1 cellular context compared by ENCODE assay signal in the genomic region with DNA sequence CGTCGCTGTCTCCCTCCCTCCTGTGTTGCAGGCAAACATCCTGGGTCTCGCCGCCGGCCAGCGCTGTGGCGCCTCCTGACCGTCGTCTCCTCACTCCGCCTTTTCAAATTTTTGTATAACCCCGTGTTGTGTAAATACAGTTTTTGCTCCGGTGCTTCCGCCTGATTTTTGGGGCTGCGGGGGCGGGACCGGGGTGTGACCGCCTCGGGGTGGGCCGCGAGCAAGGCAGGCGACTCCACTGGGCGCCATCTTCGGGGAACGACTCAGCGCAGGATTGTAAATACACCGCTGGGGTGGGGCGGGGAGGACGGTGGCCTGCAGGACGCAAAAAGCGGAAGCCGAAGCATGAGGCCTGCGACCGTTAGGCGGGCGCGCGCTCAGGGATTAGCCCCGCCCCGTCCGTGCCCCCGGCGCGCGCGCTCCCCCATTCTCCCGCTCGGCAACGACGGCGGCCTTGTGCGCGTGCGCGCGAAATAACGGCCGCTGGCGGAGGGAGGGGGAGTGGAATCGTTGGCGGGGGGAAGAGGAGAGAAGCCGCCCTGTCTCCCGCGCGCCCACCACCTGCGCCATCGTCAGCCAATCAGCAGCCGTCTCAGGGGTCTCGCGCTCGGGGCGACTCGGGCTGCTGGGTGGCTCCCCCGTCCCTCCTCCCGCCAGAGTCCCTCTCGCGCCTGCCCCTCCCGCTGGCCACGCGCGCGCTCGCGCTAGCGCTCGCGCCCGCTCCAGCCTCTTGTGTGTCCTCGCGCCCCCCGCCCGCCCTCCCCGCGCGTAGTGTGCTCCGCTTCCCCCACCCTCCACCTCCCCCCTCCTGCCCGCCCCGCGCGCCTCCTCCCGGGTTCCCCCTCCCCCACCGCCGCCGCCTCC.
TF ChIP-seq lines count a peak whose summit lies in the region.

No MANE protein-coding gene starts in this region.

TF ChIP-seq in H1, 55 proteins besides CTCF, POLR2A, EP300 and RAD21 (continues in another document):
- TF ChIP-seq GABPA (IDR thresholded peaks at IDR 0.05; ENCODE audit: borderline replicate concordance, insufficient read depth, low read length) (no peak), TAF1 (IDR thresholded peaks at IDR 0.05; ENCODE audit: low read depth, low read length) (peak; percentile 90), SP1 (IDR thresholded peaks at IDR 0.05; ENCODE audit: low read depth, low read length) (peak; percentile 55; the same call in 1 of the 2 replicates), PHF8 (conservative IDR thresholded peaks at IDR 0.05; ENCODE audit: low read depth, low read length) (peak; percentile 75), RXRA (IDR thresholded peaks at IDR 0.05; ENCODE audit: insufficient read depth, low read depth, low read length) (no peak), RBBP5 (IDR thresholded peaks at IDR 0.05; ENCODE audit: borderline replicate concordance, low read depth, low read length) (no peak), USF2 (IDR thresholded peaks at IDR 0.05; ENCODE audit: low read length) (peak; percentile 61; the same call in 1 of the 2 replicates), TEAD4 (IDR thresholded peaks at IDR 0.05; ENCODE audit: low read depth, low read length) (peak; percentile 52; the same call in 1 of the 2 replicates), TCF12 (IDR thresholded peaks at IDR 0.05; ENCODE audit: low read depth, low read length) (peak; percentile 74; the same call in 1 of the 2 replicates), ZNF274 (IDR thresholded peaks at IDR 0.05; ENCODE audit: borderline replicate concordance, extremely low read depth, low read length) (no peak), JUN (IDR thresholded peaks at IDR 0.05; ENCODE audit: low read depth, low read length) (no peak), SP2 (IDR thresholded peaks at IDR 0.05; ENCODE audit: low read length) (no peak), RFX5 (IDR thresholded peaks at IDR 0.05; ENCODE audit: borderline replicate concordance, low read depth, low read length) (no peak), CHD2 (IDR thresholded peaks at IDR 0.05; ENCODE audit: low read length) (peak; percentile 43; the same call in 1 of the 2 replicates), BRCA1 (IDR thresholded peaks at IDR 0.05; ENCODE audit: low read depth, low read length) (no peak), MAFK (IDR thresholded peaks at IDR 0.05; ENCODE audit: low read depth, low read length) (no peak), ASH2L (IDR thresholded peaks at IDR 0.05; ENCODE audit: low read length) (no peak), CHD1 (IDR thresholded peaks at IDR 0.05; ENCODE audit: low read depth, low read length) (no peak), BACH1 (IDR thresholded peaks at IDR 0.05; ENCODE audit: low read length) (peak; percentile 33; the same call in 1 of the 2 replicates), CBX5 (IDR thresholded peaks at IDR 0.05; ENCODE audit: low read depth, low read length) (no peak), TAF7 (optimal IDR thresholded peaks at IDR 0.05; ENCODE audit: borderline replicate concordance, low read depth, low read length) (peak; percentile 77), GTF2F1 (IDR thresholded peaks at IDR 0.05; ENCODE audit: borderline replicate concordance, low read depth, low read length) (no peak), FOSL1 (IDR thresholded peaks at IDR 0.05; ENCODE audit: insufficient read depth, low read depth, low read length) (no peak), TBP (IDR thresholded peaks at IDR 0.05; ENCODE audit: low read depth, low read length) (peak; percentile 58; the same call in 1 of the 2 replicates), SAP30 (IDR thresholded peaks at IDR 0.05; ENCODE audit: insufficient read depth, insufficient replicate concordance, low read length) (peak; percentile 48), POU5F1 (IDR thresholded peaks at IDR 0.05; ENCODE audit: low read depth, low read length) (no peak), NANOG (IDR thresholded peaks at IDR 0.05; ENCODE audit: insufficient read depth, low read depth, low read length, poor library complexity, severe bottlenecking) (no peak), BCL11A (IDR thresholded peaks at IDR 0.05; ENCODE audit: low read depth in 2 of 2, low read length in 2 of 2) (no peak), KDM5A (IDR thresholded peaks at IDR 0.05; ENCODE audit: low read length) (peak; percentile 90), POLR2AphosphoS5 (IDR thresholded peaks at IDR 0.05; ENCODE audit: low read depth, low read length) (peak; percentile 91), SRF (IDR thresholded peaks at IDR 0.05; ENCODE audit: low read depth, low read length) (no peak), CBX8 (IDR thresholded peaks at IDR 0.05; ENCODE audit: borderline replicate concordance, low read depth, low read length) (no peak), EZH2 (IDR thresholded peaks at IDR 0.05; ENCODE audit: low read depth, low read length, severe bottlenecking) (no peak), SP4 (IDR thresholded peaks at IDR 0.05; ENCODE audit: low read length) (0 out of 2 replicates have a peak, but pooled peaks have one; percentile 76), HDAC2 (IDR thresholded peaks at IDR 0.05; ENCODE audit: borderline replicate concordance in 1 of 2, low read depth in 2 of 2, low read length in 2 of 2) (peak; percentile 61 to 92; a peak in 1 of 4 replicates), KDM1A (IDR thresholded peaks at IDR 0.05; ENCODE audit: borderline replicate concordance, low read length) (peak; percentile 91), NRF1 (IDR thresholded peaks at IDR 0.05; ENCODE audit: low read depth, low read length) (peak; percentile 40; the same call in 1 of the 2 replicates), EGR1 (IDR thresholded peaks at IDR 0.05; ENCODE audit: borderline replicate concordance, low read depth, low read length) (no peak; the same call in 1 of the 2 replicates), SIN3A (conservative IDR thresholded peaks at IDR 0.05 in 1 of 2, IDR thresholded peaks at IDR 0.05 in 1 of 2; ENCODE audit: low read depth in 1 of 2, low read length in 2 of 2) (peak in 1 of 2 experiments; percentile 87; a peak in 2 of 4 replicates), SIRT6 (IDR thresholded peaks at IDR 0.05; ENCODE audit: low read length) (no peak), SIX5 (IDR thresholded peaks at IDR 0.05; ENCODE audit: low read depth, low read length) (no peak), HDAC6 (IDR thresholded peaks at IDR 0.05; ENCODE audit: low read depth, low read length) (no peak), SUZ12 (IDR thresholded peaks at IDR 0.05; ENCODE audit: low read length) (no peak), RNF2 (IDR thresholded peaks at IDR 0.05; ENCODE audit: borderline replicate concordance, low read depth, low read length, missing control alignments, poor library complexity, severe bottlenecking) (no peak), KDM4A (IDR thresholded peaks at IDR 0.05; ENCODE audit: low read depth, low read length, severe bottlenecking) (no peak), CREB1 (IDR thresholded peaks at IDR 0.05) (peak; percentile 71), CTBP2 (IDR thresholded peaks at IDR 0.05; ENCODE audit: borderline replicate concordance, insufficient read depth, insufficient read length, low read length) (no peak), JUND (IDR thresholded peaks at IDR 0.05; ENCODE audit: low read length) (no peak), CEBPB (IDR thresholded peaks at IDR 0.05; ENCODE audit: low read depth, low read length) (0 out of 2 replicates have a peak, but pooled peaks have one; percentile 13), MAX (IDR thresholded peaks at IDR 0.05) (peak; percentile 96), YY1 (IDR thresholded peaks at IDR 0.05; ENCODE audit: low read depth, low read length) (peak; percentile 95)
- TF ChIP-seq, protein P1, sequence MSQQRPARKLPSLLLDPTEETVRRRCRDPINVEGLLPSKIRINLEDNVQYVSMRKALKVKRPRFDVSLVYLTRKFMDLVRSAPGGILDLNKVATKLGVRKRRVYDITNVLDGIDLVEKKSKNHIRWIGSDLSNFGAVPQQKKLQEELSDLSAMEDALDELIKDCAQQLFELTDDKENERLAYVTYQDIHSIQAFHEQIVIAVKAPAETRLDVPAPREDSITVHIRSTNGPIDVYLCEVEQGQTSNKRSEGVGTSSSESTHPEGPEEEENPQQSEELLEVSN (IDR thresholded peaks at IDR 0.05): peak; percentile 44
- TF ChIP-seq, protein P2, sequence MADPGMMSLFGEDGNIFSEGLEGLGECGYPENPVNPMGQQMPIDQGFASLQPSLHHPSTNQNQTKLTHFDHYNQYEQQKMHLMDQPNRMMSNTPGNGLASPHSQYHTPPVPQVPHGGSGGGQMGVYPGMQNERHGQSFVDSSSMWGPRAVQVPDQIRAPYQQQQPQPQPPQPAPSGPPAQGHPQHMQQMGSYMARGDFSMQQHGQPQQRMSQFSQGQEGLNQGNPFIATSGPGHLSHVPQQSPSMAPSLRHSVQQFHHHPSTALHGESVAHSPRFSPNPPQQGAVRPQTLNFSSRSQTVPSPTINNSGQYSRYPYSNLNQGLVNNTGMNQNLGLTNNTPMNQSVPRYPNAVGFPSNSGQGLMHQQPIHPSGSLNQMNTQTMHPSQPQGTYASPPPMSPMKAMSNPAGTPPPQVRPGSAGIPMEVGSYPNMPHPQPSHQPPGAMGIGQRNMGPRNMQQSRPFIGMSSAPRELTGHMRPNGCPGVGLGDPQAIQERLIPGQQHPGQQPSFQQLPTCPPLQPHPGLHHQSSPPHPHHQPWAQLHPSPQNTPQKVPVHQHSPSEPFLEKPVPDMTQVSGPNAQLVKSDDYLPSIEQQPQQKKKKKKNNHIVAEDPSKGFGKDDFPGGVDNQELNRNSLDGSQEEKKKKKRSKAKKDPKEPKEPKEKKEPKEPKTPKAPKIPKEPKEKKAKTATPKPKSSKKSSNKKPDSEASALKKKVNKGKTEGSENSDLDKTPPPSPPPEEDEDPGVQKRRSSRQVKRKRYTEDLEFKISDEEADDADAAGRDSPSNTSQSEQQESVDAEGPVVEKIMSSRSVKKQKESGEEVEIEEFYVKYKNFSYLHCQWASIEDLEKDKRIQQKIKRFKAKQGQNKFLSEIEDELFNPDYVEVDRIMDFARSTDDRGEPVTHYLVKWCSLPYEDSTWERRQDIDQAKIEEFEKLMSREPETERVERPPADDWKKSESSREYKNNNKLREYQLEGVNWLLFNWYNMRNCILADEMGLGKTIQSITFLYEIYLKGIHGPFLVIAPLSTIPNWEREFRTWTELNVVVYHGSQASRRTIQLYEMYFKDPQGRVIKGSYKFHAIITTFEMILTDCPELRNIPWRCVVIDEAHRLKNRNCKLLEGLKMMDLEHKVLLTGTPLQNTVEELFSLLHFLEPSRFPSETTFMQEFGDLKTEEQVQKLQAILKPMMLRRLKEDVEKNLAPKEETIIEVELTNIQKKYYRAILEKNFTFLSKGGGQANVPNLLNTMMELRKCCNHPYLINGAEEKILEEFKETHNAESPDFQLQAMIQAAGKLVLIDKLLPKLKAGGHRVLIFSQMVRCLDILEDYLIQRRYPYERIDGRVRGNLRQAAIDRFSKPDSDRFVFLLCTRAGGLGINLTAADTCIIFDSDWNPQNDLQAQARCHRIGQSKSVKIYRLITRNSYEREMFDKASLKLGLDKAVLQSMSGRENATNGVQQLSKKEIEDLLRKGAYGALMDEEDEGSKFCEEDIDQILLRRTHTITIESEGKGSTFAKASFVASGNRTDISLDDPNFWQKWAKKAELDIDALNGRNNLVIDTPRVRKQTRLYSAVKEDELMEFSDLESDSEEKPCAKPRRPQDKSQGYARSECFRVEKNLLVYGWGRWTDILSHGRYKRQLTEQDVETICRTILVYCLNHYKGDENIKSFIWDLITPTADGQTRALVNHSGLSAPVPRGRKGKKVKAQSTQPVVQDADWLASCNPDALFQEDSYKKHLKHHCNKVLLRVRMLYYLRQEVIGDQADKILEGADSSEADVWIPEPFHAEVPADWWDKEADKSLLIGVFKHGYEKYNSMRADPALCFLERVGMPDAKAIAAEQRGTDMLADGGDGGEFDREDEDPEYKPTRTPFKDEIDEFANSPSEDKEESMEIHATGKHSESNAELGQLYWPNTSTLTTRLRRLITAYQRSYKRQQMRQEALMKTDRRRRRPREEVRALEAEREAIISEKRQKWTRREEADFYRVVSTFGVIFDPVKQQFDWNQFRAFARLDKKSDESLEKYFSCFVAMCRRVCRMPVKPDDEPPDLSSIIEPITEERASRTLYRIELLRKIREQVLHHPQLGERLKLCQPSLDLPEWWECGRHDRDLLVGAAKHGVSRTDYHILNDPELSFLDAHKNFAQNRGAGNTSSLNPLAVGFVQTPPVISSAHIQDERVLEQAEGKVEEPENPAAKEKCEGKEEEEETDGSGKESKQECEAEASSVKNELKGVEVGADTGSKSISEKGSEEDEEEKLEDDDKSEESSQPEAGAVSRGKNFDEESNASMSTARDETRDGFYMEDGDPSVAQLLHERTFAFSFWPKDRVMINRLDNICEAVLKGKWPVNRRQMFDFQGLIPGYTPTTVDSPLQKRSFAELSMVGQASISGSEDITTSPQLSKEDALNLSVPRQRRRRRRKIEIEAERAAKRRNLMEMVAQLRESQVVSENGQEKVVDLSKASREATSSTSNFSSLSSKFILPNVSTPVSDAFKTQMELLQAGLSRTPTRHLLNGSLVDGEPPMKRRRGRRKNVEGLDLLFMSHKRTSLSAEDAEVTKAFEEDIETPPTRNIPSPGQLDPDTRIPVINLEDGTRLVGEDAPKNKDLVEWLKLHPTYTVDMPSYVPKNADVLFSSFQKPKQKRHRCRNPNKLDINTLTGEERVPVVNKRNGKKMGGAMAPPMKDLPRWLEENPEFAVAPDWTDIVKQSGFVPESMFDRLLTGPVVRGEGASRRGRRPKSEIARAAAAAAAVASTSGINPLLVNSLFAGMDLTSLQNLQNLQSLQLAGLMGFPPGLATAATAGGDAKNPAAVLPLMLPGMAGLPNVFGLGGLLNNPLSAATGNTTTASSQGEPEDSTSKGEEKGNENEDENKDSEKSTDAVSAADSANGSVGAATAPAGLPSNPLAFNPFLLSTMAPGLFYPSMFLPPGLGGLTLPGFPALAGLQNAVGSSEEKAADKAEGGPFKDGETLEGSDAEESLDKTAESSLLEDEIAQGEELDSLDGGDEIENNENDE (IDR thresholded peaks at IDR 0.05; ENCODE audit: insufficient replicate concordance, low read length): no peak
- TF ChIP-seq, protein P3, sequence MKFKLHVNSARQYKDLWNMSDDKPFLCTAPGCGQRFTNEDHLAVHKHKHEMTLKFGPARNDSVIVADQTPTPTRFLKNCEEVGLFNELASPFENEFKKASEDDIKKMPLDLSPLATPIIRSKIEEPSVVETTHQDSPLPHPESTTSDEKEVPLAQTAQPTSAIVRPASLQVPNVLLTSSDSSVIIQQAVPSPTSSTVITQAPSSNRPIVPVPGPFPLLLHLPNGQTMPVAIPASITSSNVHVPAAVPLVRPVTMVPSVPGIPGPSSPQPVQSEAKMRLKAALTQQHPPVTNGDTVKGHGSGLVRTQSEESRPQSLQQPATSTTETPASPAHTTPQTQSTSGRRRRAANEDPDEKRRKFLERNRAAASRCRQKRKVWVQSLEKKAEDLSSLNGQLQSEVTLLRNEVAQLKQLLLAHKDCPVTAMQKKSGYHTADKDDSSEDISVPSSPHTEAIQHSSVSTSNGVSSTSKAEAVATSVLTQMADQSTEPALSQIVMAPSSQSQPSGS (IDR thresholded peaks at IDR 0.05; ENCODE audit: low read length): no peak
